Comparison of ENCODE assay signal across 8 cellular contexts in genomic region chr11:86144087-86144486, GRCh38.
DNase-seq lines count a peak whose midpoint lies in the region; ATAC-seq, FAIRE-seq and TF ChIP-seq lines count a peak whose summit lies in the region.
"Not testable (repeated sequence)": the region's sequence is repeated elsewhere in the genome, so short reads cannot be mapped to it uniquely, and the experiment has no call there.

No MANE protein-coding gene starts in this region.

- H4K20me1 ChIP-seq in MM.1S (ENCODE audit: insufficient read depth, low read length), result not testable (repeated sequence)

- 100% methylated on average over 7 of the region's 9 CpGs for WGBS in mesenchymal stem cell

- not testable (repeated sequence) for H3K79me1 ChIP-seq in mesenchymal stem cell (replicated peaks; ENCODE audit: low read length, poor library complexity, severe bottlenecking)

- H2BK120ac ChIP-seq in mesenchymal stem cell (ENCODE audit: low read depth, low read length), result not testable (repeated sequence)

- 0 out of 2 replicates have a peak overlapping the region, but pooled peaks have one; percentile 4 for H3K4me2 ChIP-seq in MM.1S (ENCODE audit: low read depth, low read length)
- H3K4me2 ChIP-seq in mesenchymal stem cell (ENCODE audit: low read length, poor library complexity, severe bottlenecking), result not testable (repeated sequence)

- peaks cover 18% of the 10 kb centered on the region for H3K4me1 ChIP-seq in MM.1S (ENCODE audit: low read length)
- H3K4me1 ChIP-seq in kidney (ENCODE audit: control insufficient read depth in 1 of 2, insufficient read depth in 1 of 2, low read depth in 1 of 2, low read length in 2 of 2), result peaks cover 16 to 25% of the 10 kb centered on the region in 2 donors
- H3K4me1 ChIP-seq in mesenchymal stem cell (ENCODE audit: control insufficient read depth, insufficient read depth, low read depth, low read length), result not testable (repeated sequence)

- not testable (repeated sequence) for H3K14ac ChIP-seq in mesenchymal stem cell (ENCODE audit: low read length in 2 of 2)

- not testable (repeated sequence) for H3K18ac ChIP-seq in mesenchymal stem cell (ENCODE audit: low read depth in 1 of 2, low read length in 2 of 2)

- H3K4me3 ChIP-seq in MM.1S (ENCODE audit: low read length); kidney (ENCODE audit: low read length in 2 of 2); mesenchymal stem cell (ENCODE audit: insufficient read depth in 1 of 2, low read depth in 1 of 2, low read length in 2 of 2): not testable (repeated sequence)

- H3K9me3 Mint-ChIP-seq in CD14-positive monocyte; activated T-helper 1 cell treated with anti-CD3 and anti-CD28 coated beads, Interleukin-12 subunit alpha, Interleukin-12 subunit beta, Interleukin-2, Interleukin-4 antibody, amounts not matched to agents 30 ng/mL and 10 ng/mL and 1 ng/mL, durations not matched to agents 14 hours and 24 hours and 36 hours; stimulated activated effector memory CD8-positive, alpha-beta T cell treated with anti-CD3 and anti-CD28 coated beads, Interleukin-12 subunit alpha, Interleukin-12 subunit beta, amount 100 ng/mL, for 72 hours: not testable (repeated sequence)
- H3K9me3 Mint-ChIP-seq in activated CD4-positive, alpha-beta T cell treated with anti-CD3 and anti-CD28 coated beads, Interleukin-2, amount 10 ng/mL, durations not matched to agents 24 days and 14 days, result peaks cover 13% of the 10 kb centered on the region

- not testable (repeated sequence) for H3K36me3 Mint-ChIP-seq in CD14-positive monocyte; activated CD4-positive, alpha-beta T cell treated with anti-CD3 and anti-CD28 coated beads, Interleukin-2, amount 10 ng/mL, durations not matched to agents 24 days and 14 days (ENCODE audit: low read depth); activated T-helper 1 cell treated with anti-CD3 and anti-CD28 coated beads, Interleukin-12 subunit alpha, Interleukin-12 subunit beta, Interleukin-2, Interleukin-4 antibody, amounts not matched to agents 30 ng/mL and 10 ng/mL and 1 ng/mL, durations not matched to agents 14 hours and 24 hours and 36 hours (ENCODE audit: low read depth); stimulated activated effector memory CD8-positive, alpha-beta T cell treated with anti-CD3 and anti-CD28 coated beads, Interleukin-12 subunit alpha, Interleukin-12 subunit beta, amount 100 ng/mL, for 72 hours

- TF ChIP-seq CTCF in CD14-positive monocyte (IDR thresholded peaks at IDR 0.05); MM.1S (IDR thresholded peaks at IDR 0.05; ENCODE audit: low read length); kidney (IDR thresholded peaks at IDR 0.05; ENCODE audit: borderline replicate concordance, extremely low read depth, insufficient read depth): not testable (repeated sequence)

- intact Hi-C loops in CD14-positive monocyte (cut with micrococcal nuclease), result loop anchor here (5.0 kb wide), 4 partner anchors 33 to 102 kb away; partner anchors contain the start of gene PICALM (in 1 of the 2)
- intact Hi-C loops in activated CD4-positive, alpha-beta T cell treated with anti-CD3 and anti-CD28 coated beads, Interleukin-2, amount 10 ng/mL, durations not matched to agents 24 days and 14 days (cut with micrococcal nuclease); activated T-helper 1 cell treated with anti-CD3 and anti-CD28 coated beads, Interleukin-12 subunit alpha, Interleukin-12 subunit beta, Interleukin-2, Interleukin-4 antibody, amounts not matched to agents 30 ng/mL and 10 ng/mL and 1 ng/mL, durations not matched to agents 14 hours and 24 hours and 36 hours (cut with micrococcal nuclease); kidney (cut with DNase I): not testable (repeated sequence)

- not testable (repeated sequence) for H4K91ac ChIP-seq in mesenchymal stem cell (ENCODE audit: low read length)

- not testable (repeated sequence) for H3K9me2 ChIP-seq in MM.1S (replicated peaks; ENCODE audit: insufficient read depth, low read length)

- not testable (repeated sequence) for H3K79me2 ChIP-seq in MM.1S (ENCODE audit: low read length)

- H3K23ac ChIP-seq in mesenchymal stem cell (ENCODE audit: low read length in 2 of 2), result not testable (repeated sequence)

- H3K36me3 ChIP-seq in MM.1S (replicated peaks; ENCODE audit: insufficient read depth, low read length); kidney (ENCODE audit: control insufficient read depth in 1 of 2, insufficient read depth in 2 of 2, low read length in 2 of 2); mesenchymal stem cell (ENCODE audit: control insufficient read depth in 1 of 2, insufficient read depth in 2 of 2, low read depth in 1 of 2, low read length in 2 of 2): not testable (repeated sequence)

- not testable (repeated sequence) for H4K8ac ChIP-seq in mesenchymal stem cell (ENCODE audit: low read length)

- H3K4ac ChIP-seq in mesenchymal stem cell (ENCODE audit: low read depth in 1 of 2, low read length in 2 of 2), result not testable (repeated sequence)

- peaks cover 73% of the 10 kb centered on the region for H3K4me1 Mint-ChIP-seq in CD14-positive monocyte
- peaks cover 56% of the 10 kb centered on the region for H3K4me1 Mint-ChIP-seq in activated CD4-positive, alpha-beta T cell treated with anti-CD3 and anti-CD28 coated beads, Interleukin-2, amount 10 ng/mL, durations not matched to agents 24 days and 14 days
- peaks cover 70% of the 10 kb centered on the region for H3K4me1 Mint-ChIP-seq in activated T-helper 1 cell treated with anti-CD3 and anti-CD28 coated beads, Interleukin-12 subunit alpha, Interleukin-12 subunit beta, Interleukin-2, Interleukin-4 antibody, amounts not matched to agents 30 ng/mL and 10 ng/mL and 1 ng/mL, durations not matched to agents 14 hours and 24 hours and 36 hours (ENCODE audit: low read depth)
- H3K4me1 Mint-ChIP-seq in stimulated activated effector memory CD8-positive, alpha-beta T cell treated with anti-CD3 and anti-CD28 coated beads, Interleukin-12 subunit alpha, Interleukin-12 subunit beta, amount 100 ng/mL, for 72 hours, result peaks cover 56% of the 10 kb centered on the region

- H3K27me3 ChIP-seq in MM.1S (replicated peaks; ENCODE audit: insufficient read depth, low read length); mesenchymal stem cell (ENCODE audit: control insufficient read depth in 1 of 2, insufficient read depth in 1 of 2, low read length in 2 of 2): not testable (repeated sequence)

- not testable (repeated sequence) for H3K4me3 Mint-ChIP-seq in CD14-positive monocyte; activated CD4-positive, alpha-beta T cell treated with anti-CD3 and anti-CD28 coated beads, Interleukin-2, amount 10 ng/mL, durations not matched to agents 24 days and 14 days; activated T-helper 1 cell treated with anti-CD3 and anti-CD28 coated beads, Interleukin-12 subunit alpha, Interleukin-12 subunit beta, Interleukin-2, Interleukin-4 antibody, amounts not matched to agents 30 ng/mL and 10 ng/mL and 1 ng/mL, durations not matched to agents 14 hours and 24 hours and 36 hours
- peak overlapping the region; percentile 41 for H3K4me3 Mint-ChIP-seq in stimulated activated effector memory CD8-positive, alpha-beta T cell treated with anti-CD3 and anti-CD28 coated beads, Interleukin-12 subunit alpha, Interleukin-12 subunit beta, amount 100 ng/mL, for 72 hours

- H3K9ac ChIP-seq in MM.1S (ENCODE audit: low read length); kidney (ENCODE audit: low read length in 2 of 2); mesenchymal stem cell (ENCODE audit: low read length): not testable (repeated sequence)

- H2AFZ ChIP-seq in MM.1S (ENCODE audit: low read length); mesenchymal stem cell (ENCODE audit: low read depth, low read length): not testable (repeated sequence)

- not testable (repeated sequence) for H2BK15ac ChIP-seq in mesenchymal stem cell (ENCODE audit: low read depth, poor library complexity, severe bottlenecking)

- peak overlapping the region; percentile 92 to 99 (median 97) for H3K27ac Mint-ChIP-seq in CD14-positive monocyte
- peak overlapping the region; percentile 36 for H3K27ac Mint-ChIP-seq in activated CD4-positive, alpha-beta T cell treated with anti-CD3 and anti-CD28 coated beads, Interleukin-2, amount 10 ng/mL, durations not matched to agents 24 days and 14 days
- peak overlapping the region; percentile 2 for H3K27ac Mint-ChIP-seq in activated T-helper 1 cell treated with anti-CD3 and anti-CD28 coated beads, Interleukin-12 subunit alpha, Interleukin-12 subunit beta, Interleukin-2, Interleukin-4 antibody, amounts not matched to agents 30 ng/mL and 10 ng/mL and 1 ng/mL, durations not matched to agents 14 hours and 24 hours and 36 hours
- peak overlapping the region; percentile 89 for H3K27ac Mint-ChIP-seq in stimulated activated effector memory CD8-positive, alpha-beta T cell treated with anti-CD3 and anti-CD28 coated beads, Interleukin-12 subunit alpha, Interleukin-12 subunit beta, amount 100 ng/mL, for 72 hours

- not testable (repeated sequence) for ATAC-seq in stimulated activated effector memory CD8-positive, alpha-beta T cell treated with anti-CD3 and anti-CD28 coated beads, Interleukin-12 subunit alpha, Interleukin-12 subunit beta, amount 100 ng/mL, for 72 hours

- not testable (repeated sequence) for H3K27ac ChIP-seq in MM.1S (ENCODE audit: low read length)
- H3K27ac ChIP-seq in cingulate gyrus (ENCODE audit: low read depth, low read length), result peak overlapping the region; percentile 39
- H3K27ac ChIP-seq in kidney (ENCODE audit: low read depth in 2 of 2, low read length in 2 of 2), result peak overlapping the region; percentile 38 to 76
- H3K27ac ChIP-seq in mesenchymal stem cell (ENCODE audit: low read length, poor library complexity, severe bottlenecking), result peak overlapping the region; percentile 97

- H3K27me3 Mint-ChIP-seq in CD14-positive monocyte (ENCODE audit: low read depth in 3 of 3); activated CD4-positive, alpha-beta T cell treated with anti-CD3 and anti-CD28 coated beads, Interleukin-2, amount 10 ng/mL, durations not matched to agents 24 days and 14 days; activated T-helper 1 cell treated with anti-CD3 and anti-CD28 coated beads, Interleukin-12 subunit alpha, Interleukin-12 subunit beta, Interleukin-2, Interleukin-4 antibody, amounts not matched to agents 30 ng/mL and 10 ng/mL and 1 ng/mL, durations not matched to agents 14 hours and 24 hours and 36 hours (ENCODE audit: insufficient read depth): not testable (repeated sequence)

- H3K9me3 ChIP-seq in MM.1S (replicated peaks; ENCODE audit: insufficient read depth, low read length); kidney (ENCODE audit: control insufficient read depth in 1 of 2, low read length in 2 of 2); mesenchymal stem cell (ENCODE audit: control insufficient read depth, low read length): not testable (repeated sequence)

- not testable (repeated sequence) for DNase-seq in CD14-positive monocyte (ENCODE audit: low spot score); MM.1S; activated CD4-positive, alpha-beta T cell treated with anti-CD3 and anti-CD28 coated beads, Interleukin-2, amount 10 ng/mL, durations not matched to agents 24 days and 14 days; activated T-helper 1 cell treated with anti-CD3 and anti-CD28 coated beads, Interleukin-12 subunit alpha, Interleukin-12 subunit beta, Interleukin-2, Interleukin-4 antibody, amounts not matched to agents 30 ng/mL and 10 ng/mL and 1 ng/mL, durations not matched to agents 14 hours and 24 hours and 36 hours (ENCODE audit: low spot score); kidney; mesenchymal stem cell; stimulated activated effector memory CD8-positive, alpha-beta T cell treated with anti-CD3 and anti-CD28 coated beads, Interleukin-12 subunit alpha, Interleukin-12 subunit beta, amount 100 ng/mL, for 72 hours (ENCODE audit: low spot score in 2 of 2)

- not testable (repeated sequence) for H2AK5ac ChIP-seq in mesenchymal stem cell (ENCODE audit: low read length, severe bottlenecking)

- H2BK5ac ChIP-seq in mesenchymal stem cell (ENCODE audit: low read depth, low read length, poor library complexity, severe bottlenecking), result not testable (repeated sequence)

- not testable (repeated sequence) for H3F3A ChIP-seq in MM.1S (ENCODE audit: insufficient read depth, low read length)

- not testable (repeated sequence) for FAIRE-seq in kidney (lab: Jason Lieb, UNC)

- not testable (repeated sequence) for H2BK12ac ChIP-seq in mesenchymal stem cell (ENCODE audit: low read length in 2 of 2)

Comparison
In these comparisons a context has a peak if more than half of its experiments do, and no peak if none do; other contexts are left out.
1. H3K27ac Mint-ChIP-seq: peak in every context shown above with its lines; median percentile 97 in CD14-positive monocyte; 89 in stimulated activated effector memory CD8-positive, alpha-beta T cell treated with anti-CD3 and anti-CD28 coated beads, Interleukin-12 subunit alpha, Interleukin-12 subunit beta, amount 100 ng/mL, for 72 hours; 36 in activated CD4-positive, alpha-beta T cell treated with anti-CD3 and anti-CD28 coated beads, Interleukin-2, amount 10 ng/mL, durations not matched to agents 24 days and 14 days; 2 in activated T-helper 1 cell treated with anti-CD3 and anti-CD28 coated beads, Interleukin-12 subunit alpha, Interleukin-12 subunit beta, Interleukin-2, Interleukin-4 antibody, amounts not matched to agents 30 ng/mL and 10 ng/mL and 1 ng/mL, durations not matched to agents 14 hours and 24 hours and 36 hours.